In the genomic region with DNA sequence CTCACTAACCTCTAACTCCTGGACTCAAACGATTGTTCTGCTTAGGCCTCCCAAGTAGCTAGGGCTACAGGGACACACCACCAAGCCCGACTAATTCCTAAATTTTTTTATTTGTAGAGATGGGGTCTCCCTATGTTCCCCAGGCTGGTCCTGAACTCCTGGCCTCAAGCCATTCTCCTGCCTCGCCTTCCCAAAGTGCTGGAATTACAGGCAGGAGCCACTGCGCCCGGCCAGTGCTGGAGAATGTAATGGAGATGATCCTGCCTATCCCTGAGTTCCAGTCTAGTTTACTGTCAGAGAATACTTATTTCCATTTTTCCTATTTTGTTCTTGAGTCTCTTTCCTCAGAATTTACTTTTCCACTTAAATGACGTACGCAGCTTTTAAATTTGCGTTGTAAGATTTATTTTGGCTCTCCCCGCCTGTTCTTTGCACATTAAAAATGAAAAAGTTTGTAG, we compare ENCODE assay signal across 8 cellular contexts. TPM values are rescaled to one million over a fixed set of nuclear protein-coding genes. Genes with fewer than 3 reads are reported as not detected.
A peak's percentile ranks its signal among the peaks of the same experiment; 100 is the strongest.
DNase-seq lines count a peak whose midpoint lies in the region; ATAC-seq and TF ChIP-seq lines count a peak whose summit lies in the region.

Gene CHEK1 (plus strand): TSS at position 408 of the 458 bp plus-strand sequence. CDS start 1,606 bp downstream, outside the sequence.

- H3K9me3 ChIP-seq in iPS-18c (ENCODE audit: control insufficient read depth, insufficient read depth, low read length), result no peaks in the 10 kb centered on the region

- H3K36me3 Mint-ChIP-seq in activated naive CD8-positive, alpha-beta T cell, result peaks cover 4% of the 10 kb centered on the region

- H3K4me3 Mint-ChIP-seq in activated naive CD8-positive, alpha-beta T cell, result peak within 1 kb of the TSS; percentile 94

- H3K4me3 ChIP-seq in iPS-18c (ENCODE audit: insufficient read depth, low read depth, low read length), result peak within 1 kb of the TSS; percentile 91

- TF ChIP-seq CTCF in GM13977 (IDR thresholded peaks at IDR 0.05; ENCODE audit: extremely low read depth, insufficient read depth, missing control alignments), result no peak

- DNase-seq in T-helper 2 cell (no peak), substantia nigra (lab: John Stamatoyannopoulos, UW) (peak in 2 of 49 donors; percentile 1 to 3), GM13977 (ENCODE audit: low spot score) (no peak)
- DNase-seq in activated CD4-positive, CD25-positive, alpha-beta regulatory T cell (lab: John Stamatoyannopoulos, UW), result no peak

- H3K4me1 Mint-ChIP-seq in activated naive CD8-positive, alpha-beta T cell (ENCODE audit: low read depth), result peaks cover 24% of the 10 kb centered on the region

- no peak for ATAC-seq in GM21723 (IDR thresholded peaks at IDR 0.05; ENCODE audit: unreplicated experiment)

- H3K9me3 Mint-ChIP-seq in activated naive CD8-positive, alpha-beta T cell (ENCODE audit: low read depth), result no peaks in the 10 kb centered on the region

- in situ Hi-C loops in GM13977 (cut with MboI; ENCODE audit: low pct_unique_long_range_greater_than_20kb, low sequenced_read_pairs, unreplicated experiment), result no loop called here

- intact Hi-C loops in T-helper 2 cell treated with Interferon-gamma antibody and Interleukin-4, amounts not matched to agents 100 ng/mL and 5 ng/mL, for 36 hours (cut with micrococcal nuclease), result loop anchor here (1.0 to 5.0 kb wide), 8 partner anchors 32 to 643 kb away; partner anchors contain the start of genes CDON, EI24, FAM118B and FOXRED1

- peak within 1 kb of the TSS; percentile 96 for H3K27ac ChIP-seq in substantia nigra (ENCODE audit: low read depth, low read length, poor library complexity, severe bottlenecking)

- H3K27me3 Mint-ChIP-seq in activated naive CD8-positive, alpha-beta T cell, result no peaks in the 10 kb centered on the region

- H3K27ac Mint-ChIP-seq in activated naive CD8-positive, alpha-beta T cell, result peak within 1 kb of the TSS; percentile 99

RNA-seq across cellular contexts. Expression of gene CHEK1, which starts in this region (rescaled TPM):
- total RNA-seq in T-helper 2 cell treated with Interferon-gamma antibody and Interleukin-4, amounts not matched to agents 100 ng/mL and 5 ng/mL, for 36 hours, result 94.4 and 98.8 TPM in 2 replicates
